In the genomic region with DNA sequence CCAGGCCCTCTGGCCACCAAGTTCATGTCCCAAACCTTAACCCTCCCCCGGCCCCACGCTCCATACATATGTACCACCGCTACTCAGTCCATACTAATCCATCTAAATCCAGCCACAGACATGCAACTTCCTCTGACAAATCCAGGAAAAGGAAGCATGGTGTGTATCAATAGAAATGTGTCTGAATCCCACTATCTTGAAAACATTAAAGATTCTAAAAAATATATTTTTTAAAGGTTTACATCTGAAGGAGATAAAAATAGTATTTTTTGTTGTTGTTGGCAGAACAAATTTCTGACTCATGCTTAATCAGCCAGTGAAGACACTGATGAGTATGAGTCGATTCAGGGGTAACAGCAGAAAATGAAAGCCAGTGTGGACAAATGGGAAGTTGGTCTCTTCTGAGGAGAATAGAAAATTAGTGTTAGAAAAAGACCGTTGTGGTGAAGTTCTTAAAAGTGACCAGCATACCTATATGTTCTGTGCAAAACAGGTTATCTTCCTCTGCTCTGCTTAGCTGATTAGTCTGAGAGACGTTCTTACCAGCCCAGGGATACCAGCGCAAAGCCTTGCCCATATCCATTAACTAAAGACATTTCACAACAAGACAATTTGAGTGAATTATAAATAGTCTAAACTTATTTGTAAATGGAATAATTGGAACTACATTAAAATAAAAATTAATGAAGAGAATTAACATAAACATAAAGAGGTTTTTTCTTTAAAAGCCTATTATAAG, we compare ENCODE assay signal across 14 cellular contexts.
DNase-seq lines count a peak whose midpoint lies in the region; TF ChIP-seq lines count a peak whose summit lies in the region.
"Had no signal": no experiment of that assay in that cellular context is flagged by ENCODE, and none has a peak within 500 bp of the region (broad histone marks: within the 10 kb centered on the region; RNA-seq: fewer than 3 reads in every experiment).

No MANE protein-coding gene starts in this region.

- H3F3A ChIP-seq in MM.1S (ENCODE audit: insufficient read depth, low read length), result no peaks in the 10 kb centered on the region

- H3K9me2 ChIP-seq in MM.1S (replicated peaks; ENCODE audit: insufficient read depth, low read length), result no peaks in the 10 kb centered on the region

- DNase-seq in CD1c-positive myeloid dendritic cell (ENCODE audit: extremely low spot score), result peak; percentile 31
- peak; percentile 90 for DNase-seq in MV-4-11 (lab: John Stamatoyannopoulos, UW)
- DNase-seq in brain microvascular endothelial cell, result peak; percentile 76
- peak; percentile 62 for DNase-seq in kidney tubule cell (ENCODE audit: low spot score)
- DNase-seq in MM.1S, result no peak
- no peak for DNase-seq in NCI-H748 treated with DMSO at 0.1 percent for 48 hours (lab: John Stamatoyannopoulos, UW)
- no peak for DNase-seq in GM20000 (ENCODE audit: low spot score)
- DNase-seq in CD8-positive, alpha-beta memory T cell, result no peak
- DNase-seq: activated CD4-positive, alpha-beta T cell treated with anti-CD3 and anti-CD28 coated beads, Interleukin-2, amount 50 U/mL, for 1 hour; DMS153; GOT3; NCI-H1092 had no signal

- H3K27ac Mint-ChIP-seq in CD8-positive, alpha-beta memory T cell, result no peak overlapping the region
- H3K27ac Mint-ChIP-seq: activated naive CD8-positive, alpha-beta T cell had no signal

- no peaks in the 10 kb centered on the region for H3K4me1 Mint-ChIP-seq in CD8-positive, alpha-beta memory T cell

- no peak overlapping the region for H3K4me2 ChIP-seq in MM.1S (ENCODE audit: low read depth, low read length)

- no peaks in the 10 kb centered on the region for H3K4me1 ChIP-seq in MM.1S (ENCODE audit: low read length)
- no peaks in the 10 kb centered on the region for H3K4me1 ChIP-seq in CD8-positive, alpha-beta memory T cell (ENCODE audit: insufficient read depth, low read length)

- no peaks in the 10 kb centered on the region for H3K36me3 Mint-ChIP-seq in CD8-positive, alpha-beta memory T cell
- H3K36me3 Mint-ChIP-seq: activated naive CD8-positive, alpha-beta T cell had no signal

- H3K36me3 ChIP-seq in brain microvascular endothelial cell (replicated peaks) (no peaks in the 10 kb centered on the region), MM.1S (replicated peaks; ENCODE audit: insufficient read depth, low read length) (no peaks in the 10 kb centered on the region)
- H3K36me3 ChIP-seq in CD8-positive, alpha-beta memory T cell (ENCODE audit: insufficient read depth, low read length), result no peaks in the 10 kb centered on the region

- H3K9ac ChIP-seq in MM.1S (ENCODE audit: low read length), result no peak overlapping the region

- H3K79me2 ChIP-seq in MM.1S (ENCODE audit: low read length), result no peaks in the 10 kb centered on the region

- H3K27me3 Mint-ChIP-seq in CD8-positive, alpha-beta memory T cell, result peaks cover 5 to 31% of the 10 kb centered on the region in 2 donors

- peaks cover 0 to 6% (median 5%) of the 10 kb centered on the region in 5 donors for H3K9me3 Mint-ChIP-seq in CD8-positive, alpha-beta memory T cell

- POLR2A ChIA-PET in CD8-positive, alpha-beta memory T cell (lab: Charles Lee), result no interaction called here

- in situ Hi-C loops in brain microvascular endothelial cell (cut with HindIII; ENCODE audit: low pct_ligation_motif_present, low sequenced_read_pairs), result no loop called here

- no peaks in the 10 kb centered on the region for H4K20me1 ChIP-seq in MM.1S (ENCODE audit: insufficient read depth, low read length)

- H3K27ac ChIP-seq in brain microvascular endothelial cell, result peak overlapping the region; percentile 92
- no peak overlapping the region for H3K27ac ChIP-seq in MM.1S (ENCODE audit: low read length)
- H3K27ac ChIP-seq in CD8-positive, alpha-beta memory T cell (ENCODE audit: low read depth, low read length), result no peak overlapping the region

- H3K4me3 Mint-ChIP-seq in CD8-positive, alpha-beta memory T cell, result no peak overlapping the region
- H3K4me3 Mint-ChIP-seq: activated naive CD8-positive, alpha-beta T cell had no signal

- CTCF ChIA-PET in CD8-positive, alpha-beta memory T cell (lab: Charles Lee), result no interaction called here

- no peak overlapping the region for H2AFZ ChIP-seq in MM.1S (ENCODE audit: low read length)

- TF ChIP-seq CTCF in brain microvascular endothelial cell (IDR thresholded peaks at IDR 0.05; ENCODE audit: low read depth, low read length, missing control alignments), result no peak
- TF ChIP-seq CTCF in MM.1S (IDR thresholded peaks at IDR 0.05; ENCODE audit: low read length), result no peak
- no peak for TF ChIP-seq CTCF in GM20000 (IDR thresholded peaks at IDR 0.05; ENCODE audit: extremely low read depth, missing control alignments)

- H3K4me3 ChIP-seq in brain microvascular endothelial cell (ENCODE audit: low read depth, low read length) (no peak overlapping the region), MM.1S (ENCODE audit: low read length) (no peak overlapping the region)
- no peak overlapping the region for H3K4me3 ChIP-seq in CD8-positive, alpha-beta memory T cell (ENCODE audit: low read length)
- H3K4me3 ChIP-seq: skin epidermis had no signal

- no peaks in the 10 kb centered on the region for H3K9me3 ChIP-seq in MM.1S (replicated peaks; ENCODE audit: insufficient read depth, low read length)
- no peaks in the 10 kb centered on the region for H3K9me3 ChIP-seq in CD8-positive, alpha-beta memory T cell (ENCODE audit: low read length)

- H3K27me3 ChIP-seq in brain microvascular endothelial cell (replicated peaks) (no peaks in the 10 kb centered on the region), MM.1S (replicated peaks; ENCODE audit: insufficient read depth, low read length) (no peaks in the 10 kb centered on the region)
- no peaks in the 10 kb centered on the region for H3K27me3 ChIP-seq in CD8-positive, alpha-beta memory T cell (ENCODE audit: insufficient read depth, low read length, poor library complexity, severe bottlenecking)

Comparison
In these comparisons a context has a peak if more than half of its experiments do, and no peak if none do; other contexts are left out.
1. DNase-seq: peak in CD1c-positive myeloid dendritic cell (single experiment), MV-4-11 (single experiment), brain microvascular endothelial cell (single experiment) and kidney tubule cell (single experiment); none in MM.1S (single experiment), NCI-H748 treated with DMSO at 0.1 percent for 48 hours (single experiment), GM20000 (single experiment) and CD8-positive, alpha-beta memory T cell (0 of 5).